21 cellular contexts compared by ENCODE assay signal in the genomic region with DNA sequence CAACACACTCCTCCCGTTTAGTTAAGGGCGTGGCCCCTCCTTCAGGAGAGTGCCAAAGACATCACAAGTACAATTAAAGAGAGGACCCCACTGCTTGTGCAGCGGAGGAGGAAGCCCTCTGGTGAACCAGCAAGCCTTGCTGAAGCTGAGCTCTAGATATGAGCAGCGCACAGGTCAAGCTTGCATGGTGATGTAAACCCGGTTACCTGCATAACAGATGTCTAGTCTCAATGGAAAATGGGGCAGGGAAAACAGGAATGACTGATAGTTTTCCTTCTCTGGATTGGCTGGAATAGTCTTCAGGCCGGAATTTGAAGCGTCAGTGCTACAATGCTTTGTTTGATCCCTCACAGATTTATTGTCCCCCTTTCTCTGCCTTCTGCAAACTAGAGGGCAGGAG.
"Had no signal": no experiment of that assay in that cellular context is flagged by ENCODE, and none has a peak within 500 bp of the region (broad histone marks: within the 10 kb centered on the region; RNA-seq: fewer than 3 reads in every experiment).

No MANE protein-coding gene starts in this region.

- DNase-seq: dermis blood vessel endothelial cell; dorsolateral prefrontal cortex; effector CD4-positive, alpha-beta T cell; effector memory CD4-positive, alpha-beta T cell; esophagus squamous epithelium; foreskin fibroblast; foreskin melanocyte; gastrocnemius medialis; glutamatergic neuron; head of caudate nucleus; heart right ventricle; hippocampal formation; left cardiac atrium; left lung; left ventricle myocardium superior; lower lobe of right lung; mesenchymal stem cell; mucosa of descending colon; naive B cell had no signal

- H3K27me3 ChIP-seq: dorsolateral prefrontal cortex, esophagus squamous epithelium, gastrocnemius medialis, heart right ventricle, left lung had no signal

- H3K9me3 ChIP-seq: esophagus squamous epithelium, gastrocnemius medialis, heart right ventricle, left lung, lower lobe of right lung, mucosa of descending colon had no signal

- H3K4me3 Mint-ChIP-seq: mesothelial cell of epicardium, naive B cell had no signal

- H3K27ac ChIP-seq: coronary artery, dorsolateral prefrontal cortex, esophagus squamous epithelium, gastrocnemius medialis, heart right ventricle, left lung, lower lobe of right lung had no signal

- H3K36me3 Mint-ChIP-seq: mesothelial cell of epicardium, naive B cell had no signal

- H3K4me3 ChIP-seq: coronary artery, dorsolateral prefrontal cortex, esophagus squamous epithelium, gastrocnemius medialis, heart right ventricle, left lung, lower lobe of right lung, mucosa of descending colon had no signal

- H3K27ac Mint-ChIP-seq: mesothelial cell of epicardium, naive B cell had no signal

- H3K4me1 Mint-ChIP-seq: mesothelial cell of epicardium, naive B cell had no signal

- ATAC-seq: gastrocnemius medialis, heart right ventricle, left cardiac atrium, left lung, left ventricle myocardium superior, lower lobe of right lung, mucosa of descending colon had no signal

- H3K4me1 ChIP-seq: esophagus squamous epithelium, gastrocnemius medialis, left lung, lower lobe of right lung had no signal

- H3K36me3 ChIP-seq: esophagus squamous epithelium, gastrocnemius medialis, heart right ventricle, left lung, lower lobe of right lung had no signal
